In the genomic region with DNA sequence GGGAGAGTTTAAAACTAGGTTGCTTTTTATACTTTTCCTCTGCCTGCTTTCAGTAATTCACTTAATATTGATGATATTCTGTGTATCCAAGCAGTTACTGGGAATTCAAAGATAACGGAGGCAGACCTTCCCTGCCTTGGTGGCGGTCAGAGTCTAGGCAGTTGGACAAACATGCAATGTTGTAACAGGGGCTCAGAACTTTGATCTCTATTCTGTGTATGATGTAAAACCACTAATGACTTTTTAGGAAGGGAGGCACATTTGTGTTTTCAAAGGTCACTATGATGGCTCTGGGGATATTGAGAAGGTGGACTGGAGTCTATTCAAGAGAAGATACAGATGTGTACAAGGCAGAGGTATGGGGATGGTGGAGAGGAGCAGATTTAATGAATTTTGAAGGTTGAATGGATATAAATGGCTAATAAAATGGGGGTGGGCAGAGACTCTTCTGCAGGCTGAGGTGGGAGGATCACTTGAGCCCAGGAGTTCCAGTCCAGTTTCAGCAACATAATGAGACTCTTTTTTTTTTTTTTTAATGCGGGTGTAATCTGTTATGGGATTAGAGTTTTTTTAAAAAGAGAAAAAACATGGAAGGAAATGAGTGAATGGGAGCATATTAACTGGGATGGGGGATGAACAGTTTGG, we compare ENCODE assay signal across 26 cellular contexts. TPM values are rescaled to one million over a fixed set of nuclear protein-coding genes. Genes with fewer than 3 reads are reported as not detected.
"Had no signal": no experiment of that assay in that cellular context is flagged by ENCODE, and none has a peak within 500 bp of the region (broad histone marks: within the 10 kb centered on the region; RNA-seq: fewer than 3 reads in every experiment).

No MANE protein-coding gene starts in this region.

- H3K27me3 Mint-ChIP-seq: central memory CD8-positive, alpha-beta T cell; effector memory CD8-positive, alpha-beta T cell had no signal

- H3K4me3 Mint-ChIP-seq: central memory CD8-positive, alpha-beta T cell; effector memory CD8-positive, alpha-beta T cell; natural killer cell treated with Interleukin-12 subunit alpha and Interleukin-12 subunit beta and Interleukin-15 and Interleukin-18, amount 100 ng/mL, for 72 hours had no signal

- H3K27ac ChIP-seq: adrenal gland, breast epithelium, colonic mucosa, dorsolateral prefrontal cortex, esophagus squamous epithelium, gastroesophageal sphincter, pancreas, skin epidermis, WERI-Rb-1 had no signal

- H3K9me3 Mint-ChIP-seq: activated naive CD4-positive, alpha-beta T cell treated with anti-CD3 and anti-CD28 coated beads, Interleukin-2, amount 50 U/mL, for 72 hours; central memory CD8-positive, alpha-beta T cell; effector memory CD8-positive, alpha-beta T cell; natural killer cell treated with Interleukin-12 subunit alpha and Interleukin-12 subunit beta and Interleukin-15 and Interleukin-18, amount 100 ng/mL, for 72 hours had no signal

- DNase-seq: activated CD4-positive, alpha-beta T cell treated with anti-CD3 and anti-CD28 coated beads for 1 hour; activated CD4-positive, alpha-beta T cell treated with anti-CD3 and anti-CD28 coated beads, Interleukin-2, amount 50 U/mL, for 1 hour; activated gamma-delta T cell treated with Interleukin-2 at 50 U/mL for 16 hours; activated T-cell treated with anti-CD3 and anti-CD28 coated beads, Interleukin-2, amount 50 U/mL, for 1 hour; adrenal gland; colonic mucosa; dorsolateral prefrontal cortex; effector memory CD8-positive, alpha-beta T cell; esophagus squamous epithelium; head of caudate nucleus; left cardiac atrium; midbrain; pancreas; stimulated activated CD4-positive, alpha-beta T cell treated with anti-CD3 and anti-CD28 coated beads, Interleukin-15, amount 100 ng/mL, for 24 hours; stimulated activated CD8-positive, alpha-beta memory T cell treated with anti-CD3 and anti-CD28 coated beads, Interleukin-4, amount 100 ng/mL, for 48 hours; stimulated activated naive CD4-positive, alpha-beta T cell; T-helper 1 cell; WERI-Rb-1 had no signal

- H3K4me1 Mint-ChIP-seq: central memory CD8-positive, alpha-beta T cell had no signal

- H3K27ac Mint-ChIP-seq: activated naive CD4-positive, alpha-beta T cell treated with anti-CD3 and anti-CD28 coated beads, Interleukin-2, amount 50 U/mL, for 72 hours; effector memory CD8-positive, alpha-beta T cell; natural killer cell treated with Interleukin-12 subunit alpha and Interleukin-12 subunit beta and Interleukin-15 and Interleukin-18, amount 100 ng/mL, for 72 hours had no signal

- H3K36me3 ChIP-seq: adrenal gland, breast epithelium, colonic mucosa, esophagus squamous epithelium, gastroesophageal sphincter, pancreas, WERI-Rb-1 had no signal

- H3K4me1 ChIP-seq: breast epithelium, colonic mucosa, pancreas had no signal

- H3K4me3 ChIP-seq: adrenal gland, breast epithelium, colonic mucosa, dorsolateral prefrontal cortex, esophagus squamous epithelium, gastroesophageal sphincter, pancreas, skin epidermis had no signal

- H3K36me3 Mint-ChIP-seq: activated naive CD4-positive, alpha-beta T cell treated with anti-CD3 and anti-CD28 coated beads, Interleukin-2, amount 50 U/mL, for 72 hours; natural killer cell treated with Interleukin-12 subunit alpha and Interleukin-12 subunit beta and Interleukin-15 and Interleukin-18, amount 100 ng/mL, for 72 hours had no signal

- H3K9me3 ChIP-seq: adrenal gland, breast epithelium, colonic mucosa, esophagus squamous epithelium, gastroesophageal sphincter, pancreas had no signal

- ATAC-seq: activated naive CD4-positive, alpha-beta T cell treated with anti-CD3 and anti-CD28 coated beads, Interleukin-2, amount 50 U/mL, for 72 hours; effector memory CD8-positive, alpha-beta T cell; gastroesophageal sphincter; left cardiac atrium; natural killer cell treated with Interleukin-12 subunit alpha and Interleukin-12 subunit beta and Interleukin-15 and Interleukin-18, amount 100 ng/mL, for 72 hours had no signal

- H3K27me3 ChIP-seq: adrenal gland, breast epithelium, colonic mucosa, dorsolateral prefrontal cortex, esophagus squamous epithelium, gastroesophageal sphincter, pancreas had no signal

RNA-seq across cellular contexts. Expression of gene PON3, which starts 44.3 kb away (rescaled TPM):
- total RNA-seq: natural killer cell treated with Interleukin-12 subunit alpha and Interleukin-12 subunit beta and Interleukin-15 and Interleukin-18, amount 100 ng/mL, for 72 hours had no signal

RNA-seq across cellular contexts. Expression of gene ASB4, which starts 45.2 kb away (rescaled TPM):
- total RNA-seq: activated naive CD4-positive, alpha-beta T cell treated with anti-CD3 and anti-CD28 coated beads, Interleukin-2, amount 50 U/mL, for 72 hours; gastroesophageal sphincter; mammary epithelial cell; natural killer cell treated with Interleukin-12 subunit alpha and Interleukin-12 subunit beta and Interleukin-15 and Interleukin-18, amount 100 ng/mL, for 72 hours; ureter had no signal
- polyA plus RNA-seq: mammary epithelial cell had no signal
